Comparison of ENCODE assay signal across 8 cellular contexts in the genomic region with DNA sequence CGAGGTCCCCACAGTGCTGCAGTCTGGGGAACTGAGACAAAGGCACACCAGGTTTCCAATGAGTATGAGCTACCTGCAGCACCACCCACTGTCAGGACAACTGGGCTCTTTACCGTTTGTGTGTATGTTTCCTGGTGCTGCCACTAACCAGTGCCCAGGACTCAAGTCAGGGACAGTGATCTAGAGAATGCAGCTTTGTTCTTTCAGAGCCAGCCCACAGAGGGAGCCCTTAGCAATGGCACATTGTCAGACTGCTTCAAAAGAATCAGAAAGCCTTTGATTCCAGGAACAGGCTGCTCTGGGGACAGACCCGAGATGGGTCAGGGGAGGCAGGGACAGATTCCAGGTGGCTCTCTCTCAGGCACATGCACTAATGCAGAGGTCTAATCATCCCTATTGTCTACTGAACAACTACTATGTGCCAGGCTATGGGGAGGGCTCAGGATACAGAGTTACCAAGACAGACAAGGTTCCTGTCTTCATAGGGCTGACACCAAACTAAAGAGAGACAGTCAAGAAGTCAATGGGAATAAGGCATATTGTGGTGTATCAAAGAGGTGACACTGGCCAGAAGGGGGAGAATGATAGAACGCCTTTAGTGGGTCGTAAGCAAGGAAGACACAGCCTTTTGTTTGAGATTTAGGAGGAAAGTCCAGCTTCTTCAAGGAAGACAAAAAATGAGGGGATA.
A peak's percentile ranks its signal among the peaks of the same experiment; 100 is the strongest.
DNase-seq lines count a peak whose midpoint lies in the region; ATAC-seq, FAIRE-seq and TF ChIP-seq lines count a peak whose summit lies in the region.

No MANE protein-coding gene starts in this region.

- H3K9me3 Mint-ChIP-seq in Calu3 (ENCODE audit: low read depth, unreplicated experiment): no peaks in the 10 kb centered on the region
- no peaks in the 10 kb centered on the region for H3K9me3 Mint-ChIP-seq in stimulated activated effector memory CD8-positive, alpha-beta T cell treated with anti-CD3 and anti-CD28 coated beads, Interleukin-12 subunit alpha, Interleukin-12 subunit beta, amount 100 ng/mL, for 72 hours

- no peak for TF ChIP-seq POLR2A in GM12878 (IDR thresholded peaks at IDR 0.05; ENCODE audit: low read depth, low read length)

- WGBS in GM12878 (ENCODE audit: insufficient coverage, insufficient replicate concordance, low lambda C conversion rate, missing lambda C conversion rate): 21% methylated on average over 5 of the region's 5 CpGs

- no peak overlapping the region for H3K27ac ChIP-seq in GM12878 (ENCODE audit: control insufficient read depth, insufficient read depth)

- H3K27ac Mint-ChIP-seq in Calu3 (ENCODE audit: unreplicated experiment): no peak overlapping the region
- H3K27ac Mint-ChIP-seq in stimulated activated effector memory CD8-positive, alpha-beta T cell treated with anti-CD3 and anti-CD28 coated beads, Interleukin-12 subunit alpha, Interleukin-12 subunit beta, amount 100 ng/mL, for 72 hours: no peak overlapping the region

- no peaks in the 10 kb centered on the region for H3K9me3 ChIP-seq in GM12878 (replicated peaks; ENCODE audit: control insufficient read depth, insufficient read depth, low read length)

- SMC1A ChIA-PET in GM12878 (lab: Charles Lee; ENCODE audit: uncharacterized antibody, unreplicated experiment): interaction anchor here (0.6 kb wide), 1 partner anchor 123 kb away, joined by 3 read pairs; no protein-coding TSS in a partner anchor

- H3K4me1 Mint-ChIP-seq in Calu3 (ENCODE audit: low read depth, unreplicated experiment): no peaks in the 10 kb centered on the region
- no peaks in the 10 kb centered on the region for H3K4me1 Mint-ChIP-seq in stimulated activated effector memory CD8-positive, alpha-beta T cell treated with anti-CD3 and anti-CD28 coated beads, Interleukin-12 subunit alpha, Interleukin-12 subunit beta, amount 100 ng/mL, for 72 hours

- no peak for TF ChIP-seq EP300 in GM12878 (IDR thresholded peaks at IDR 0.05; ENCODE audit: borderline replicate concordance in 1 of 2, control insufficient read depth in 1 of 2, low read depth in 2 of 2, low read length in 2 of 2)

- in situ Hi-C loops in GM12878 (cut with MboI): no loop called here

- DNase-seq in Calu3 (peak; percentile 49), H7 (peak; percentile 34), GM12878 (ENCODE audit: low read depth, low spot score) (no peak), middle frontal gyrus (ENCODE audit: extremely low spot score, low spot score) (peak; percentile 36), GM19239 (ENCODE audit: insufficient read length, low spot score) (no peak), NCI-H526 treated with DMSO at 0.1 percent for 48 hours (lab: John Stamatoyannopoulos, UW) (no peak)
- no peak for DNase-seq in stimulated activated effector memory CD8-positive, alpha-beta T cell treated with anti-CD3 and anti-CD28 coated beads, Interleukin-12 subunit alpha, Interleukin-12 subunit beta, amount 100 ng/mL, for 72 hours (ENCODE audit: low spot score in 2 of 2)

- no peaks in the 10 kb centered on the region for H3K36me3 Mint-ChIP-seq in Calu3 (ENCODE audit: insufficient read depth, unreplicated experiment)
- no peaks in the 10 kb centered on the region for H3K36me3 Mint-ChIP-seq in stimulated activated effector memory CD8-positive, alpha-beta T cell treated with anti-CD3 and anti-CD28 coated beads, Interleukin-12 subunit alpha, Interleukin-12 subunit beta, amount 100 ng/mL, for 72 hours

- intact Hi-C loops in Calu3 (cut with micrococcal nuclease; ENCODE audit: unreplicated experiment) (no loop called here), GM12878 (cut with micrococcal nuclease; ENCODE audit: unreplicated experiment) (loop anchor here (10.0 kb wide), 1 partner anchor 143 kb away; no protein-coding TSS in a partner anchor)

- H3K4me3 Mint-ChIP-seq in Calu3 (ENCODE audit: low read depth, unreplicated experiment): no peak overlapping the region
- no peak overlapping the region for H3K4me3 Mint-ChIP-seq in stimulated activated effector memory CD8-positive, alpha-beta T cell treated with anti-CD3 and anti-CD28 coated beads, Interleukin-12 subunit alpha, Interleukin-12 subunit beta, amount 100 ng/mL, for 72 hours

- RAD21 ChIA-PET in GM12878 (lab: Charles Lee; ENCODE audit: unreplicated experiment): interaction anchor here (1.3 to 1.4 kb wide), 2 partner anchors 27 to 75 kb away, joined by 3 to 4 read pairs; no protein-coding TSS in a partner anchor

- no peak overlapping the region for H2AFZ ChIP-seq in GM12878 (ENCODE audit: control insufficient read depth, low read depth, low read length)

- H3K4me3 ChIP-seq in H7 (ENCODE audit: insufficient read depth, low read depth, low read length): no peak overlapping the region
- no peak overlapping the region for H3K4me3 ChIP-seq in GM12878

- TF ChIP-seq CTCF in Calu3 (IDR thresholded peaks at IDR 0.05; ENCODE audit: unreplicated experiment) (no peak), GM12878 (IDR thresholded peaks at IDR 0.05 in 2 of 3, conservative IDR thresholded peaks at IDR 0.05 in 1 of 3; ENCODE audit: control insufficient read depth in 2 of 3, extremely low read depth in 1 of 3, insufficient read depth in 1 of 3, low read depth in 3 of 3, low read length in 3 of 3) (peak in 1 of 3 experiments; percentile 19; a peak in 1 of 6 replicates)

- no peak overlapping the region for H3K9ac ChIP-seq in GM12878 (ENCODE audit: control insufficient read depth, insufficient read depth, low read length)

- CTCF ChIA-PET in Calu3 (lab: Charles Lee): interaction anchor here (0.6 to 1.3 kb wide), 3 partner anchors 49 to 1953 kb away, joined by 3 to 5 read pairs (median 4); no protein-coding TSS in a partner anchor
- CTCF ChIA-PET in GM12878 (lab: Yijun Ruan, JAX): interaction anchor here (1.2 kb wide), 1 partner anchor 8 kb away, joined by 4 read pairs; no protein-coding TSS in a partner anchor

- H3K27me3 ChIP-seq in H7 (ENCODE audit: control insufficient read depth, insufficient read depth, low read length) (peaks cover 99% of the 10 kb centered on the region), GM12878 (replicated peaks in 1 of 2; ENCODE audit: control insufficient read depth in 2 of 2, insufficient read depth in 2 of 2, low read length in 1 of 2) (no peaks in the 10 kb centered on the region)

- POLR2A ChIA-PET in GM12878 (lab: Charles Lee): no interaction called here

- H3K79me2 ChIP-seq in GM12878 (ENCODE audit: control insufficient read depth, insufficient read depth, low read length): no peaks in the 10 kb centered on the region

- no peaks in the 10 kb centered on the region for H3K36me3 ChIP-seq in H7 (replicated peaks; ENCODE audit: control insufficient read depth, insufficient read depth, low read length)
- H3K36me3 ChIP-seq in GM12878 (ENCODE audit: control insufficient read depth in 2 of 2, insufficient read depth in 2 of 2, low read length in 1 of 2): no peaks in the 10 kb centered on the region

- ATAC-seq in GM12878: peak; percentile 66; the same call in 2 of the 3 replicates
- no peak for ATAC-seq in stimulated activated effector memory CD8-positive, alpha-beta T cell treated with anti-CD3 and anti-CD28 coated beads, Interleukin-12 subunit alpha, Interleukin-12 subunit beta, amount 100 ng/mL, for 72 hours
- ATAC-seq in GM18868 (IDR thresholded peaks at IDR 0.05; ENCODE audit: unreplicated experiment): no peak

- no peaks in the 10 kb centered on the region for H4K20me1 ChIP-seq in GM12878 (ENCODE audit: control insufficient read depth, insufficient read depth)

- H3K27me3 Mint-ChIP-seq in Calu3 (ENCODE audit: unreplicated experiment): peaks cover 86% of the 10 kb centered on the region

- no peak overlapping the region for H3K4me2 ChIP-seq in GM12878 (ENCODE audit: control insufficient read depth, insufficient read depth)

- TF ChIP-seq RAD21 in GM12878 (IDR thresholded peaks at IDR 0.05; ENCODE audit: insufficient read depth, low read depth, low read length): no peak

- H3K4me1 ChIP-seq in GM12878 (ENCODE audit: control insufficient read depth, insufficient read depth, low read length): peaks cover 4% of the 10 kb centered on the region; the same call in 1 of the 2 replicates

- BruUV-seq in Calu3 (replicated peaks; lab: Mats Ljungman, UMichigan) (no TSS peak), GM12878 (replicated peaks; lab: Mats Ljungman, UMichigan) (no TSS peak)

- FAIRE-seq in GM12878 (lab: Jason Lieb, UNC) (no peak), GM19239 (lab: Jason Lieb, UNC) (no peak)

TF ChIP-seq in GM12878, 131 proteins besides CTCF, POLR2A, EP300 and RAD21 (continues in another document):
- TF ChIP-seq BRCA1 (IDR thresholded peaks at IDR 0.05; ENCODE audit: low read depth, low read length) (no peak), BHLHE40 (IDR thresholded peaks at IDR 0.05; ENCODE audit: borderline replicate concordance in 1 of 2, low read depth in 2 of 2, low read length in 1 of 2) (no peak), WRNIP1 (IDR thresholded peaks at IDR 0.05; ENCODE audit: borderline replicate concordance, low read depth, low read length) (no peak), HDAC2 (IDR thresholded peaks at IDR 0.05) (no peak), TARDBP (IDR thresholded peaks at IDR 0.05; ENCODE audit: borderline replicate concordance) (no peak)
- TF ChIP-seq, protein P1, sequence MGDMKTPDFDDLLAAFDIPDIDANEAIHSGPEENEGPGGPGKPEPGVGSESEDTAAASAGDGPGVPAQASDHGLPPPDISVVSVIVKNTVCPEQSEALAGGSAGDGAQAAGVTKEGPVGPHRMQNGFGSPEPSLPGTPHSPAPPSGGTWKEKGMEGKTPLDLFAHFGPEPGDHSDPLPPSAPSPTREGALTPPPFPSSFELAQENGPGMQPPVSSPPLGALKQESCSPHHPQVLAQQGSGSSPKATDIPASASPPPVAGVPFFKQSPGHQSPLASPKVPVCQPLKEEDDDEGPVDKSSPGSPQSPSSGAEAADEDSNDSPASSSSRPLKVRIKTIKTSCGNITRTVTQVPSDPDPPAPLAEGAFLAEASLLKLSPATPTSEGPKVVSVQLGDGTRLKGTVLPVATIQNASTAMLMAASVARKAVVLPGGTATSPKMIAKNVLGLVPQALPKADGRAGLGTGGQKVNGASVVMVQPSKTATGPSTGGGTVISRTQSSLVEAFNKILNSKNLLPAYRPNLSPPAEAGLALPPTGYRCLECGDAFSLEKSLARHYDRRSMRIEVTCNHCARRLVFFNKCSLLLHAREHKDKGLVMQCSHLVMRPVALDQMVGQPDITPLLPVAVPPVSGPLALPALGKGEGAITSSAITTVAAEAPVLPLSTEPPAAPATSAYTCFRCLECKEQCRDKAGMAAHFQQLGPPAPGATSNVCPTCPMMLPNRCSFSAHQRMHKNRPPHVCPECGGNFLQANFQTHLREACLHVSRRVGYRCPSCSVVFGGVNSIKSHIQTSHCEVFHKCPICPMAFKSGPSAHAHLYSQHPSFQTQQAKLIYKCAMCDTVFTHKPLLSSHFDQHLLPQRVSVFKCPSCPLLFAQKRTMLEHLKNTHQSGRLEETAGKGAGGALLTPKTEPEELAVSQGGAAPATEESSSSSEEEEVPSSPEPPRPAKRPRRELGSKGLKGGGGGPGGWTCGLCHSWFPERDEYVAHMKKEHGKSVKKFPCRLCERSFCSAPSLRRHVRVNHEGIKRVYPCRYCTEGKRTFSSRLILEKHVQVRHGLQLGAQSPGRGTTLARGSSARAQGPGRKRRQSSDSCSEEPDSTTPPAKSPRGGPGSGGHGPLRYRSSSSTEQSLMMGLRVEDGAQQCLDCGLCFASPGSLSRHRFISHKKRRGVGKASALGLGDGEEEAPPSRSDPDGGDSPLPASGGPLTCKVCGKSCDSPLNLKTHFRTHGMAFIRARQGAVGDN (IDR thresholded peaks at IDR 0.05): no peak

Comparison
In these comparisons a context has a peak if more than half of its experiments do, and no peak if none do; other contexts are left out.
1. DNase-seq: peak in Calu3 (single experiment), H7 (single experiment) and middle frontal gyrus (single experiment); none in GM12878 (single experiment), stimulated activated effector memory CD8-positive, alpha-beta T cell treated with anti-CD3 and anti-CD28 coated beads, Interleukin-12 subunit alpha, Interleukin-12 subunit beta, amount 100 ng/mL, for 72 hours (0 of 2), GM19239 (single experiment) and NCI-H526 treated with DMSO at 0.1 percent for 48 hours (single experiment).